ENCODE assay signal across 25 cellular contexts in the genomic region with DNA sequence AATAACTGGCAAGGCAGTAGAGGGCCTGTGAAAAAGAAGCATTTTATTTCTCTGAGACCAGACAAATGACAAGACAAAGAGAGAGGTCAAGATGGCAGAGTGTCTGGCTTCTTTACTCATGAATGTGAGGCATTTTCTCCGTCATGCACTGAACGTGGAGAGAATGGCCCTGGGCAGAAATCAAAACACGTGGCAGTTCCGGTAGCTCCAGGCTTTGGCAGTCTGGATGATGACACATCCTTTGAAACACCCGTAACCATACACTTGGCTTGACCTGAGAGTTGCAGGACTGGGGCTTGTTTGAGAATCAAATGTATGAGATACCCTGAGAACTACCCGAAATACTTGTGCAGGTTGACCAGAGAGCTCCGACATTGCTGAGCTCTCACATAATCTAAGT.
DNase-seq lines count a peak whose midpoint lies in the region; FAIRE-seq and TF ChIP-seq lines count a peak whose summit lies in the region.
"Had no signal": no experiment of that assay in that cellular context is flagged by ENCODE, and none has a peak within 500 bp of the region (broad histone marks: within the 10 kb centered on the region; RNA-seq: fewer than 3 reads in every experiment).

No MANE protein-coding gene starts in this region.

- no peaks in the 10 kb centered on the region for H3K27me3 ChIP-seq in MG63
- H3K27me3 ChIP-seq: SJSA1 had no signal

- no peaks in the 10 kb centered on the region for H3K36me3 ChIP-seq in MG63
- H3K36me3 ChIP-seq: SJSA1 had no signal

- in situ Hi-C loops in SK-MEL-5 (cut with HindIII; ENCODE audit: low pct_unique_long_range_greater_than_20kb, low sequenced_read_pairs): no loop called here

- DNase-seq in MG63 (peak; percentile 33), SK-MEL-5 (ENCODE audit: low read depth, low spot score) (peak; percentile 71), epithelial cell of esophagus (ENCODE audit: low read depth) (peak; percentile 2), urothelium cell line (ENCODE audit: low spot score) (peak; percentile 7), NCI-H2081 treated with DMSO at 0.1 percent for 48 hours (lab: John Stamatoyannopoulos, UW) (no peak), DMS114 treated with DMSO at 0.1 percent for 48 hours (lab: John Stamatoyannopoulos, UW; ENCODE audit: unreplicated experiment) (no peak), posterior vena cava (ENCODE audit: low spot score) (no peak)
- DNase-seq: CD8-positive, alpha-beta T cell; DMS153; DND-41; GM23248; H7; KG1; NCI-H1092; NCI-H1417 treated with DMSO at 0.1 percent for 48 hours; NCI-H187; NCI-H2171 treated with DMSO at 0.1 percent for 48 hours; NCI-H345; NCI-H510A treated with DMSO at 0.1 percent for 48 hours; NCI-H748 treated with DMSO at 0.1 percent for 48 hours; Right ventricle myocardium superior; T-helper 1 cell had no signal

- no peak for FAIRE-seq in urothelium cell line (lab: Jason Lieb, UNC)
- FAIRE-seq: GM18507, HTR-8/SVneo had no signal

- no peak for TF ChIP-seq CTCF in epithelial cell of esophagus (IDR thresholded peaks at IDR 0.05; ENCODE audit: insufficient read depth, low read depth, low read length, missing control alignments)

- no peak overlapping the region for H3K4me3 ChIP-seq in MG63
- H3K4me3 ChIP-seq in epithelial cell of esophagus (ENCODE audit: low read length): no peak overlapping the region
- H3K4me3 ChIP-seq: GM23248, SJSA1 had no signal

- H3K9me3 ChIP-seq in MG63: no peaks in the 10 kb centered on the region

- intact Hi-C loops in posterior vena cava (cut with DNase I): no loop called here

Comparison
In these comparisons a context has a peak if more than half of its experiments do, and no peak if none do; other contexts are left out.
1. DNase-seq: peak in MG63 (single experiment), SK-MEL-5 (single experiment), epithelial cell of esophagus (single experiment) and urothelium cell line (single experiment); none in NCI-H2081 treated with DMSO at 0.1 percent for 48 hours (single experiment), DMS114 treated with DMSO at 0.1 percent for 48 hours (single experiment) and posterior vena cava (single experiment).